ENCODE assay signal across 26 cellular contexts in the genomic region with DNA sequence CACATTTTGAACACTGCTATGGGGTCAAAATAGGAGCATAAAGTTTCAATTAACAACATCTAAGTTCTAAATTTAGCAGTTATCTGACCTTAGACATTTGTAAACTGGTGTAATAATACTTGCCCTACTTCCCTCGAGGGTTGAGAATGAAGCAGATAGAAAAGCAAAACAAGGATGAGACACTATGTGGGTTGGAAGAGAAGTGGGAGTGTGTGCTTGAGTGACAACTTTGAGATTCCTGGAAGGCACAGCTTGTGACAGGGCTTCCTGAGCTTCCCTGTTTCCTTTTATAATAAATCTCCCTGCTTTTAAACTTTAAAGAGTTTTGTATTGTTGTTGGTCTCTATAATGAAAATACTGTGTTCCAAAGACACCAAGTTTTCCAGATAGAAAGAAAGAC.
DNase-seq lines count a peak whose midpoint lies in the region; ATAC-seq, FAIRE-seq and TF ChIP-seq lines count a peak whose summit lies in the region.
"Had no signal": no experiment of that assay in that cellular context is flagged by ENCODE, and none has a peak within 500 bp of the region (broad histone marks: within the 10 kb centered on the region; RNA-seq: fewer than 3 reads in every experiment).

No MANE protein-coding gene starts in this region.

- ATAC-seq in GM21367 (IDR thresholded peaks at IDR 0.05; ENCODE audit: unreplicated experiment), result no peak
- ATAC-seq: CD8-positive, alpha-beta T cell had no signal

- H3K4me3 ChIP-seq in WERI-Rb-1 (ENCODE audit: low read depth, low read length), result no peak overlapping the region
- H3K4me3 ChIP-seq: BLaER1, HAP-1 had no signal

- no peak for DNase-seq in D721Med (ENCODE audit: insufficient read length, low spot score)
- peak; percentile 20 for DNase-seq in kidney glomerular epithelial cell (lab: John Stamatoyannopoulos, UW)
- DNase-seq in nephron progenitor cell, result no peak
- peak; percentile 42 for DNase-seq in putamen (ENCODE audit: low spot score)
- no peak for DNase-seq in WERI-Rb-1
- DNase-seq in RPMI8226, result no peak
- no peak for DNase-seq in GM10266 (ENCODE audit: extremely low spot score)
- DNase-seq: Caco-2; CD4-positive, CD25-positive, alpha-beta regulatory T cell; CD8-positive, alpha-beta T cell; DMS 273 treated with DMSO at 0.1 percent for 48 hours; DMS79; EL; GDM1; GOT3; HFFc6 had no signal

- peaks cover 14% of the 10 kb centered on the region for H3K4me1 Mint-ChIP-seq in nephron progenitor cell
- H3K4me1 Mint-ChIP-seq: B cell; CD4-positive, CD25-positive, alpha-beta regulatory T cell had no signal

- no peaks in the 10 kb centered on the region for H3K27me3 Mint-ChIP-seq in nephron progenitor cell (ENCODE audit: low read depth, poor library complexity)
- H3K27me3 Mint-ChIP-seq: B cell; CD4-positive, CD25-positive, alpha-beta regulatory T cell had no signal

- H3K36me3 ChIP-seq in WERI-Rb-1, result no peaks in the 10 kb centered on the region
- H3K36me3 ChIP-seq: BLaER1, HAP-1 had no signal

- H3K27ac Mint-ChIP-seq in nephron progenitor cell, result peak overlapping the region; percentile 77
- H3K27ac Mint-ChIP-seq: B cell; CD4-positive, CD25-positive, alpha-beta regulatory T cell; CD8-positive, alpha-beta T cell; HFFc6 had no signal

- H3K9me3 Mint-ChIP-seq in nephron progenitor cell, result peaks cover 18% of the 10 kb centered on the region

- H3K27ac ChIP-seq in WERI-Rb-1, result no peak overlapping the region
- H3K27ac ChIP-seq: 22Rv1, BLaER1, C4-2B had no signal

- H3K9me3 ChIP-seq in WERI-Rb-1 (ENCODE audit: severe bottlenecking), result peaks cover 5% of the 10 kb centered on the region
- H3K9me3 ChIP-seq: BLaER1, Caco-2, HAP-1 had no signal

- FAIRE-seq in D721Med (lab: Jason Lieb, UNC), result peak; percentile 60
- FAIRE-seq: A204.1, GM12891, GM18507, H54 had no signal

- no peaks in the 10 kb centered on the region for H3K27me3 ChIP-seq in WERI-Rb-1 (ENCODE audit: insufficient read depth, low read depth, severe bottlenecking)
- H3K27me3 ChIP-seq: BLaER1 had no signal

- H3K36me3 Mint-ChIP-seq in nephron progenitor cell (ENCODE audit: low read depth), result peaks cover 6% of the 10 kb centered on the region
- H3K36me3 Mint-ChIP-seq: CD4-positive, CD25-positive, alpha-beta regulatory T cell; CD8-positive, alpha-beta T cell had no signal

- TF ChIP-seq CTCF in D721Med (IDR thresholded peaks at IDR 0.05; ENCODE audit: insufficient read depth, missing control alignments) (no peak), nephron progenitor cell (IDR thresholded peaks at IDR 0.05) (no peak), WERI-Rb-1 (IDR thresholded peaks at IDR 0.05; ENCODE audit: low read depth, low read length) (no peak), GM10266 (IDR thresholded peaks at IDR 0.05; ENCODE audit: control insufficient read depth, insufficient read depth, low read depth, missing control alignments) (no peak)

- no peak overlapping the region for H3K4me3 Mint-ChIP-seq in nephron progenitor cell
- H3K4me3 Mint-ChIP-seq: B cell; CD4-positive, CD25-positive, alpha-beta regulatory T cell; CD8-positive, alpha-beta T cell; HFFc6 had no signal

Comparison
In these comparisons a context has a peak if more than half of its experiments do, and no peak if none do; other contexts are left out.
1. DNase-seq: peak in kidney glomerular epithelial cell (single experiment) and putamen (single experiment); none in D721Med (single experiment), nephron progenitor cell (single experiment), WERI-Rb-1 (single experiment), RPMI8226 (single experiment) and GM10266 (single experiment).